8 cellular contexts compared by ENCODE assay signal in genomic region chr14:65102441-65103149, GRCh38. TPM values are rescaled to one million over a fixed set of nuclear protein-coding genes. Genes with fewer than 3 reads are reported as not detected.
DNase-seq lines count a peak whose midpoint lies in the region; ATAC-seq and TF ChIP-seq lines count a peak whose summit lies in the region.

A gene with protein sequence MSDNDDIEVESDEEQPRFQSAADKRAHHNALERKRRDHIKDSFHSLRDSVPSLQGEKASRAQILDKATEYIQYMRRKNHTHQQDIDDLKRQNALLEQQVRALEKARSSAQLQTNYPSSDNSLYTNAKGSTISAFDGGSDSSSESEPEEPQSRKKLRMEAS (minus strand): TSS chr14:65102517. CDS start chr14:65102339, 178 bp downstream.

- peak within 1 kb of the TSS; percentile 86 for H3K27ac ChIP-seq in rectal smooth muscle tissue (ENCODE audit: low read depth, low read length)
- H3K27ac ChIP-seq in aorta (ENCODE audit: low read depth in 1 of 2, low read length in 2 of 2): no peak within 1 kb of the TSS

- H3K36me3 ChIP-seq in rectal smooth muscle tissue (ENCODE audit: control insufficient read depth, insufficient read depth, low read length): peaks cover 3% of the 10 kb centered on the region
- no peaks in the 10 kb centered on the region for H3K36me3 ChIP-seq in aorta (ENCODE audit: control insufficient read depth in 1 of 2, insufficient read depth in 2 of 2, low read length in 1 of 2)

- peaks cover 18% of the 10 kb centered on the region for H3K4me1 ChIP-seq in rectal smooth muscle tissue (ENCODE audit: control insufficient read depth, insufficient read depth, low read length)
- no peaks in the 10 kb centered on the region for H3K4me1 ChIP-seq in aorta (ENCODE audit: control insufficient read depth in 1 of 2, insufficient read depth in 2 of 2, low read length in 2 of 2)

- in situ Hi-C loops in astrocyte of the cerebellum (cut with HindIII; ENCODE audit: low sequenced_read_pairs): no loop called here

- intact Hi-C loops in aorta (cut with DNase I): loop anchor here (2.0 to 5.0 kb wide), 3 partner anchors 54 to 310 kb away; partner anchors contain the start of gene FUT8 (in 1 of the 2)

- 0% methylated on average over 45 to 60 of the region's 61 CpGs for WGBS in aorta, 2 donors

- ATAC-seq in GM18502 (IDR thresholded peaks at IDR 0.05; ENCODE audit: poor library complexity, unreplicated experiment) (peak; percentile 83), HG02970 (IDR thresholded peaks at IDR 0.05; ENCODE audit: low FRiP score, unreplicated experiment) (peak; percentile 84), aorta (ENCODE audit: low FRiP score) (peak; percentile 98)

- H3K4me3 ChIP-seq in astrocyte of the cerebellum (ENCODE audit: low read depth, low read length): peak within 1 kb of the TSS; percentile 95
- H3K4me3 ChIP-seq in rectal smooth muscle tissue (ENCODE audit: low read length): peak within 1 kb of the TSS; percentile 84
- peak within 1 kb of the TSS; percentile 77 to 88 for H3K4me3 ChIP-seq in aorta (ENCODE audit: low read length in 2 of 2)

- TF ChIP-seq CTCF in astrocyte of the cerebellum (IDR thresholded peaks at IDR 0.05; ENCODE audit: low read depth, low read length, missing control alignments): no peak

- H3K9ac ChIP-seq in rectal smooth muscle tissue (ENCODE audit: low read length): peak within 1 kb of the TSS; percentile 77

- no peaks in the 10 kb centered on the region for H3K9me3 ChIP-seq in aorta (ENCODE audit: control insufficient read depth, low read length)

- H3K27me3 ChIP-seq in rectal smooth muscle tissue (ENCODE audit: control insufficient read depth, insufficient read depth, low read length) (no peaks in the 10 kb centered on the region), aorta (ENCODE audit: control insufficient read depth in 1 of 2, insufficient read depth in 2 of 2, low read length in 1 of 2) (no peaks in the 10 kb centered on the region)

- DNase-seq in NCI-H2029 (lab: John Stamatoyannopoulos, UW) (peak; percentile 91), T-helper 22 cell (ENCODE audit: low read depth) (peak; percentile 99), astrocyte of the cerebellum (ENCODE audit: low read depth) (peak; percentile 98), hepatic stellate cell (ENCODE audit: low spot score) (peak; percentile 97), aorta (peak; percentile 99)

RNA-seq across cellular contexts. Expression of the gene that starts here (rescaled TPM):
- 10 to 100 TPM; 65.6 to 98.0 TPM for total RNA-seq in aorta
- polyA plus RNA-seq in aorta: 10 to 100 TPM; 42.6 to 61.7 TPM
